Comparison of ENCODE assay signal across 13 cellular contexts in genomic region chr2:137178955-137179377, GRCh38.
DNase-seq lines count a peak whose midpoint lies in the region; ATAC-seq and TF ChIP-seq lines count a peak whose summit lies in the region.
"Had no signal": no experiment of that assay in that cellular context is flagged by ENCODE, and none has a peak within 500 bp of the region (broad histone marks: within the 10 kb centered on the region; RNA-seq: fewer than 3 reads in every experiment).

No MANE protein-coding gene starts in this region.

- H3K9me3 ChIP-seq in Peyer's patch, result no peaks in the 10 kb centered on the region

- H3K27me3 ChIP-seq in Peyer's patch, result no peaks in the 10 kb centered on the region

- TF ChIP-seq CTCF in Peyer's patch (IDR thresholded peaks at IDR 0.05), result no peak

- TF ChIP-seq POLR2A in Peyer's patch (IDR thresholded peaks at IDR 0.05), result no peak

- no peak overlapping the region for H3K4me3 ChIP-seq in Peyer's patch

- H3K27ac ChIP-seq in Peyer's patch, result no peak overlapping the region

- DNase-seq in COLO829 (ENCODE audit: low spot score) (peak; percentile 25), HPDE6-E6E7 (ENCODE audit: extremely low spot score) (peak; percentile 56), SKM-1 (lab: John Stamatoyannopoulos, UW; ENCODE audit: unreplicated experiment) (peak; percentile 32), glomerular visceral epithelial cell (ENCODE audit: extremely low spot score) (peak; percentile 43), NCI-H69 (lab: John Stamatoyannopoulos, UW) (no peak), Peyer's patch (no peak)
- DNase-seq in activated CD4-positive, alpha-beta T cell treated with anti-CD3 and anti-CD28 coated beads for 48 hours, result no peak
- DNase-seq: activated CD4-positive, CD25-positive, alpha-beta regulatory T cell; activated effector memory CD4-positive, alpha-beta T cell treated with anti-CD3 and anti-CD28 coated beads, Interleukin-2, amount 50 U/mL, for 16 hours; NCI-H2029 treated with DMSO at 0.1 percent for 48 hours; small intestine had no signal

- H3K36me3 ChIP-seq in Peyer's patch, result no peaks in the 10 kb centered on the region

- ATAC-seq in activated CD4-positive, CD25-positive, alpha-beta regulatory T cell treated with anti-CD3 and anti-CD28 coated beads, Interleukin-2, amount 50 U/mL, for 24 hours, result no peak
- ATAC-seq: Right ventricle myocardium inferior had no signal

- no peaks in the 10 kb centered on the region for H3K4me1 ChIP-seq in Peyer's patch

Comparison
In these comparisons a context has a peak if more than half of its experiments do, and no peak if none do; other contexts are left out.
1. DNase-seq: peak in COLO829 (single experiment), HPDE6-E6E7 (single experiment), SKM-1 (single experiment) and glomerular visceral epithelial cell (single experiment); none in NCI-H69 (single experiment), Peyer's patch (0 of 3) and activated CD4-positive, alpha-beta T cell treated with anti-CD3 and anti-CD28 coated beads for 48 hours (single experiment).